Comparison of ENCODE assay signal across 8 cellular contexts in the genomic region with DNA sequence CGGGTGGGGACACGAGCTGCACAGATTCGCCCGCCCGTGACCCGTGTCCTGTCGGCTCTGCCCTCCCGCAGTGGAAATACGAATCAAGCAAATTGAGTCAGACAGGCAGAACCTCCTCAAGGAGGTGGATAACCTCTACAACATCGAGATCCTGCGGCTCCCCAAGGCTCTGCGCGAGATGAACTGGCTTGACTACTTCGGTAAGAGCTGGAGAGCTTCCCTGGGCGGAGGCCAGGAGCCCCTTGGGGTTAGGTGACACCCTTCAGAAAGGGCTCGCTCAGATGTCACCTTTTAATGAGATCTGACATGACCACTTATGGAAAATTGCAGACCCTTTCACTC. TPM values are rescaled to one million over a fixed set of nuclear protein-coding genes. Genes with fewer than 3 reads are reported as not detected.
DNase-seq lines count a peak whose midpoint lies in the region; ATAC-seq and TF ChIP-seq lines count a peak whose summit lies in the region.

No MANE protein-coding gene starts in this region.

- H3K4me1 ChIP-seq in OCI-LY7 (ENCODE audit: insufficient read depth, low read length, poor library complexity, severe bottlenecking) (peaks cover 36% of the 10 kb centered on the region), esophagus muscularis mucosa (peaks cover 29 to 44% (median 38%) of the 10 kb centered on the region in 4 donors), prostate gland (replicated peaks) (peaks cover 17% of the 10 kb centered on the region)

- CTCF ChIA-PET in OCI-LY7 (lab: Charles Lee; ENCODE audit: unreplicated experiment): interaction anchor here (0.8 kb wide), 1 partner anchor 14 kb away, joined by 3 read pairs; no protein-coding TSS in a partner anchor

- peaks cover 52% of the 10 kb centered on the region for H3K36me3 ChIP-seq in OCI-LY7 (ENCODE audit: insufficient read depth, low read length)
- H3K36me3 ChIP-seq in esophagus muscularis mucosa: peaks cover 0 to 6% (median 4%) of the 10 kb centered on the region in 4 donors
- H3K36me3 ChIP-seq in prostate gland: no peaks in the 10 kb centered on the region

- no peak for TF ChIP-seq CTCF in GM12864 (IDR thresholded peaks at IDR 0.05; ENCODE audit: low read depth, low read length, missing control alignments)
- TF ChIP-seq CTCF in OCI-LY7 (conservative IDR thresholded peaks at IDR 0.05; ENCODE audit: low read length): no peak
- no peak for TF ChIP-seq CTCF in esophagus muscularis mucosa (IDR thresholded peaks at IDR 0.05)
- TF ChIP-seq CTCF in prostate gland (IDR thresholded peaks at IDR 0.05): no peak

- POLR2A ChIA-PET in OCI-LY7 (lab: Charles Lee): interaction anchor here (0.6 to 1.7 kb wide), 3 partner anchors 8 to 1475 kb away, joined by 3 to 6 read pairs (median 4); a partner anchor contains a TSS

- H3K27ac ChIP-seq in OCI-LY7 (ENCODE audit: low read depth, low read length, poor library complexity, severe bottlenecking) (peak overlapping the region; percentile 76), esophagus muscularis mucosa (replicated peaks in 1 of 4) (peak overlapping the region; percentile 23 to 91 (median 88)), prostate gland (no peak overlapping the region)

- ATAC-seq in HG03095 (IDR thresholded peaks at IDR 0.05; ENCODE audit: unreplicated experiment): no peak

- H3K9me3 ChIP-seq in OCI-LY7 (ENCODE audit: low read length) (no peaks in the 10 kb centered on the region), esophagus muscularis mucosa (no peaks in the 10 kb centered on the region), prostate gland (no peaks in the 10 kb centered on the region)

- peaks cover 21% of the 10 kb centered on the region; the same call in 1 of the 2 replicates for H4K20me1 ChIP-seq in OCI-LY7 (ENCODE audit: insufficient read depth, low read length)

- WGBS in esophagus muscularis mucosa: 0% methylated on average over 1 of the region's 16 CpGs
- WGBS in prostate gland: 3% methylated on average over 16 of the region's 16 CpGs

- H2AFZ ChIP-seq in OCI-LY7 (ENCODE audit: low read length): peak overlapping the region; percentile 29; the same call in 1 of the 2 replicates

- DNase-seq in GM12864 (ENCODE audit: low read depth) (no peak), OCI-LY7 (ENCODE audit: low spot score) (no peak), esophagus muscularis mucosa (ENCODE audit: extremely low spot score) (no peak), prostate gland (ENCODE audit: low spot score) (peak; percentile 6), SW480 (ENCODE audit: low spot score) (no peak), NCI-H446 (lab: John Stamatoyannopoulos, UW) (no peak), NAMALWA (ENCODE audit: low spot score) (no peak)

- intact Hi-C loops in OCI-LY7 (cut with micrococcal nuclease; ENCODE audit: unreplicated experiment) (loop anchor here (2.0 to 10.0 kb wide), 5 partner anchors 116 to 322 kb away; a partner anchor contains a TSS), esophagus muscularis mucosa (cut with DNase I) (loop anchor here (5.0 kb wide), 1 partner anchor 164 kb away; a partner anchor contains a TSS), prostate gland (cut with DNase I) (loop anchor here (5.0 kb wide), 2 partner anchors 114 to 169 kb away; a partner anchor contains a TSS)

- TF ChIP-seq EP300 in esophagus muscularis mucosa (IDR thresholded peaks at IDR 0.05): no peak

- H3K4me3 ChIP-seq in GM12864 (ENCODE audit: low read depth, low read length) (peak overlapping the region; percentile 57), OCI-LY7 (ENCODE audit: low read depth, low read length, poor library complexity, severe bottlenecking) (peak overlapping the region; percentile 99), esophagus muscularis mucosa (peak overlapping the region; percentile 75 to 89 (median 80)), prostate gland (peak overlapping the region; percentile 68 to 87)

- BruUV-seq in OCI-LY7 (replicated peaks; lab: Mats Ljungman, UMichigan): no TSS peak

- no peaks in the 10 kb centered on the region for H3K9me2 ChIP-seq in OCI-LY7 (ENCODE audit: insufficient read depth, low read length)

- H3K27me3 ChIP-seq in esophagus muscularis mucosa (no peaks in the 10 kb centered on the region), prostate gland (replicated peaks; ENCODE audit: insufficient read depth) (no peaks in the 10 kb centered on the region)

- peaks cover 79% of the 10 kb centered on the region for H3K79me2 ChIP-seq in OCI-LY7 (ENCODE audit: insufficient read depth, low read depth, low read length)

- no peak for TF ChIP-seq POLR2A in esophagus muscularis mucosa (IDR thresholded peaks at IDR 0.05; ENCODE audit: low read depth)
- no peak for TF ChIP-seq POLR2A in prostate gland (IDR thresholded peaks at IDR 0.05)

- H3K4me2 ChIP-seq in OCI-LY7 (ENCODE audit: low read length): peak overlapping the region; percentile 80

RNA-seq across cellular contexts. Expression of a gene that starts 0.5 kb away (rescaled TPM):
- total RNA-seq in OCI-LY7 (2014; rRNA removed; shearing (Covaris generic)): 55.2 and 60.0 TPM in 2 replicates
- total RNA-seq in OCI-LY7 (2022): 111 and 126 TPM in 2 replicates
- total RNA-seq in esophagus muscularis mucosa: under 1 TPM in 3 of 4 donors, not detected in 1; 0.26 to 0.42 (median 0.40) TPM
- 1 to 10 TPM; 2.1 to 8.6 TPM for total RNA-seq in prostate gland

RNA-seq across cellular contexts. Expression of a gene that starts 58.1 kb away (rescaled TPM):
- total RNA-seq in OCI-LY7 (2014; rRNA removed; shearing (Covaris generic)): not detected in 2 replicates
- not detected in 2 replicates for total RNA-seq in OCI-LY7 (2022)
- 1 to 10 TPM; 1.0 to 1.8 (median 1.5) TPM for total RNA-seq in esophagus muscularis mucosa
- total RNA-seq in prostate gland: 1 to 10 TPM; 1.6 TPM

Comparison
In these comparisons a context has a peak if more than half of its experiments do, and no peak if none do; other contexts are left out.
1. H3K27ac ChIP-seq: peak in OCI-LY7 (single experiment) and esophagus muscularis mucosa (4 of 4); none in prostate gland (0 of 2).
2. RNA of a gene that starts 0.5 kb away (total RNA-seq): 55.2 to 126 TPM in OCI-LY7; 2.1 to 8.6 TPM in prostate gland and 0.26 to 0.42 TPM in esophagus muscularis mucosa; every median in the first group is over 4 times any median in the second.
3. Peak in every context shown above with its lines, with median percentiles within 50 percentile points of each other: H3K4me3 ChIP-seq.